ENCODE assay signal across 1 cellular context in genomic region chr1:18902523-18903312, GRCh38.
TF ChIP-seq lines count a peak whose summit lies in the region.

Gene ALDH4A1 (minus strand): TSS chr1:18902555. CDS start chr1:18902523, 32 bp downstream.

TF ChIP-seq in HepG2, 621 proteins besides CTCF, POLR2A, EP300 and RAD21 (continued from another document and continues in another):
- TF ChIP-seq, protein P1, sequence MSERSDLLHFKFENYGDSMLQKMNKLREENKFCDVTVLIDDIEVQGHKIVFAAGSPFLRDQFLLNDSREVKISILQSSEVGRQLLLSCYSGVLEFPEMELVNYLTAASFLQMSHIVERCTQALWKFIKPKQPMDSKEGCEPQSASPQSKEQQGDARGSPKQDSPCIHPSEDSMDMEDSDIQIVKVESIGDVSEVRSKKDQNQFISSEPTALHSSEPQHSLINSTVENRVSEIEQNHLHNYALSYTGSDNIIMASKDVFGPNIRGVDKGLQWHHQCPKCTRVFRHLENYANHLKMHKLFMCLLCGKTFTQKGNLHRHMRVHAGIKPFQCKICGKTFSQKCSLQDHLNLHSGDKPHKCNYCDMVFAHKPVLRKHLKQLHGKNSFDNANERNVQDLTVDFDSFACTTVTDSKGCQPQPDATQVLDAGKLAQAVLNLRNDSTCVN (CRISPR knock-in tag; IDR thresholded peaks at IDR 0.05; ENCODE audit: borderline replicate concordance), result no peak; the same call in 1 of the 2 replicates
- TF ChIP-seq HNRNPL (IDR thresholded peaks at IDR 0.05; ENCODE audit: low read depth, low read length), result no peak
- TF ChIP-seq JUND (CRISPR knock-in tag; IDR thresholded peaks at IDR 0.05), result no peak
- TF ChIP-seq ZFP36 (IDR thresholded peaks at IDR 0.05; ENCODE audit: borderline replicate concordance, low read depth, low read length, partially characterized antibody), result no peak
- no peak for TF ChIP-seq ZBTB37 (CRISPR knock-in tag; IDR thresholded peaks at IDR 0.05)
- TF ChIP-seq BHLHE40 (IDR thresholded peaks at IDR 0.05; ENCODE audit: low read length), result peak; percentile 95
- TF ChIP-seq ETV5 (CRISPR knock-in tag; IDR thresholded peaks at IDR 0.05; ENCODE audit: borderline replicate concordance), result no peak; the same call in 1 of the 2 replicates
- TF ChIP-seq CEBPZ (IDR thresholded peaks at IDR 0.05; ENCODE audit: low read length), result no peak
- no peak; the same call in 1 of the 2 replicates for TF ChIP-seq HMG20B (CRISPR knock-in tag; conservative IDR thresholded peaks at IDR 0.05)
- TF ChIP-seq, protein P2, sequence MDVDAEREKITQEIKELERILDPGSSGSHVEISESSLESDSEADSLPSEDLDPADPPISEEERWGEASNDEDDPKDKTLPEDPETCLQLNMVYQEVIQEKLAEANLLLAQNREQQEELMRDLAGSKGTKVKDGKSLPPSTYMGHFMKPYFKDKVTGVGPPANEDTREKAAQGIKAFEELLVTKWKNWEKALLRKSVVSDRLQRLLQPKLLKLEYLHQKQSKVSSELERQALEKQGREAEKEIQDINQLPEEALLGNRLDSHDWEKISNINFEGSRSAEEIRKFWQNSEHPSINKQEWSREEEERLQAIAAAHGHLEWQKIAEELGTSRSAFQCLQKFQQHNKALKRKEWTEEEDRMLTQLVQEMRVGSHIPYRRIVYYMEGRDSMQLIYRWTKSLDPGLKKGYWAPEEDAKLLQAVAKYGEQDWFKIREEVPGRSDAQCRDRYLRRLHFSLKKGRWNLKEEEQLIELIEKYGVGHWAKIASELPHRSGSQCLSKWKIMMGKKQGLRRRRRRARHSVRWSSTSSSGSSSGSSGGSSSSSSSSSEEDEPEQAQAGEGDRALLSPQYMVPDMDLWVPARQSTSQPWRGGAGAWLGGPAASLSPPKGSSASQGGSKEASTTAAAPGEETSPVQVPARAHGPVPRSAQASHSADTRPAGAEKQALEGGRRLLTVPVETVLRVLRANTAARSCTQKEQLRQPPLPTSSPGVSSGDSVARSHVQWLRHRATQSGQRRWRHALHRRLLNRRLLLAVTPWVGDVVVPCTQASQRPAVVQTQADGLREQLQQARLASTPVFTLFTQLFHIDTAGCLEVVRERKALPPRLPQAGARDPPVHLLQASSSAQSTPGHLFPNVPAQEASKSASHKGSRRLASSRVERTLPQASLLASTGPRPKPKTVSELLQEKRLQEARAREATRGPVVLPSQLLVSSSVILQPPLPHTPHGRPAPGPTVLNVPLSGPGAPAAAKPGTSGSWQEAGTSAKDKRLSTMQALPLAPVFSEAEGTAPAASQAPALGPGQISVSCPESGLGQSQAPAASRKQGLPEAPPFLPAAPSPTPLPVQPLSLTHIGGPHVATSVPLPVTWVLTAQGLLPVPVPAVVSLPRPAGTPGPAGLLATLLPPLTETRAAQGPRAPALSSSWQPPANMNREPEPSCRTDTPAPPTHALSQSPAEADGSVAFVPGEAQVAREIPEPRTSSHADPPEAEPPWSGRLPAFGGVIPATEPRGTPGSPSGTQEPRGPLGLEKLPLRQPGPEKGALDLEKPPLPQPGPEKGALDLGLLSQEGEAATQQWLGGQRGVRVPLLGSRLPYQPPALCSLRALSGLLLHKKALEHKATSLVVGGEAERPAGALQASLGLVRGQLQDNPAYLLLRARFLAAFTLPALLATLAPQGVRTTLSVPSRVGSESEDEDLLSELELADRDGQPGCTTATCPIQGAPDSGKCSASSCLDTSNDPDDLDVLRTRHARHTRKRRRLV (CRISPR knock-in tag; IDR thresholded peaks at IDR 0.05), result no peak
- TF ChIP-seq HNF4A (CRISPR knock-in tag; IDR thresholded peaks at IDR 0.05), result no peak
- no peak for TF ChIP-seq ZNF207 (IDR thresholded peaks at IDR 0.05; ENCODE audit: borderline replicate concordance)
- no peak for TF ChIP-seq GTF3A (CRISPR knock-in tag; conservative IDR thresholded peaks at IDR 0.05)
- TF ChIP-seq, protein P3, sequence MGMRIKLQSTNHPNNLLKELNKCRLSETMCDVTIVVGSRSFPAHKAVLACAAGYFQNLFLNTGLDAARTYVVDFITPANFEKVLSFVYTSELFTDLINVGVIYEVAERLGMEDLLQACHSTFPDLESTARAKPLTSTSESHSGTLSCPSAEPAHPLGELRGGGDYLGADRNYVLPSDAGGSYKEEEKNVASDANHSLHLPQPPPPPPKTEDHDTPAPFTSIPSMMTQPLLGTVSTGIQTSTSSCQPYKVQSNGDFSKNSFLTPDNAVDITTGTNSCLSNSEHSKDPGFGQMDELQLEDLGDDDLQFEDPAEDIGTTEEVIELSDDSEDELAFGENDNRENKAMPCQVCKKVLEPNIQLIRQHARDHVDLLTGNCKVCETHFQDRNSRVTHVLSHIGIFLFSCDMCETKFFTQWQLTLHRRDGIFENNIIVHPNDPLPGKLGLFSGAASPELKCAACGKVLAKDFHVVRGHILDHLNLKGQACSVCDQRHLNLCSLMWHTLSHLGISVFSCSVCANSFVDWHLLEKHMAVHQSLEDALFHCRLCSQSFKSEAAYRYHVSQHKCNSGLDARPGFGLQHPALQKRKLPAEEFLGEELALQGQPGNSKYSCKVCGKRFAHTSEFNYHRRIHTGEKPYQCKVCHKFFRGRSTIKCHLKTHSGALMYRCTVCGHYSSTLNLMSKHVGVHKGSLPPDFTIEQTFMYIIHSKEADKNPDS (CRISPR knock-in tag; IDR thresholded peaks at IDR 0.05), result no peak
- TF ChIP-seq ZNF101 (CRISPR knock-in tag; IDR thresholded peaks at IDR 0.05; ENCODE audit: borderline replicate concordance, low read depth), result no peak
- TF ChIP-seq ZNF878 (CRISPR knock-in tag; IDR thresholded peaks at IDR 0.05), result 0 out of 2 replicates have a peak, but pooled peaks have one; percentile 52
- 0 out of 2 replicates have a peak, but pooled peaks have one; percentile 49 for TF ChIP-seq ZNF276 (CRISPR knock-in tag; IDR thresholded peaks at IDR 0.05; ENCODE audit: low read depth)
- peak; percentile 66 for TF ChIP-seq AGO1 (IDR thresholded peaks at IDR 0.05; ENCODE audit: low read depth, low read length, poor library complexity, severe bottlenecking)
- no peak for TF ChIP-seq ZNF619 (CRISPR knock-in tag; IDR thresholded peaks at IDR 0.05)
- no peak; the same call in 1 of the 2 replicates for TF ChIP-seq HIC2 (CRISPR knock-in tag; IDR thresholded peaks at IDR 0.05; ENCODE audit: low read depth)
- TF ChIP-seq THRA (CRISPR knock-in tag; IDR thresholded peaks at IDR 0.05; ENCODE audit: borderline replicate concordance), result no peak
- no peak for TF ChIP-seq PRDM15 (CRISPR knock-in tag; IDR thresholded peaks at IDR 0.05)
- TF ChIP-seq ZNF446 (CRISPR knock-in tag; IDR thresholded peaks at IDR 0.05), result no peak
- no peak for TF ChIP-seq ZNF850 (CRISPR knock-in tag; conservative IDR thresholded peaks at IDR 0.05)
- TF ChIP-seq SIN3B (IDR thresholded peaks at IDR 0.05; ENCODE audit: low read length), result no peak
- 0 out of 2 replicates have a peak, but pooled peaks have one; percentile 19 for TF ChIP-seq NAIF1 (CRISPR knock-in tag; IDR thresholded peaks at IDR 0.05; ENCODE audit: borderline replicate concordance)
- TF ChIP-seq HMGXB4 (CRISPR knock-in tag; IDR thresholded peaks at IDR 0.05; ENCODE audit: borderline replicate concordance in 1 of 2, low read depth in 1 of 2), result peak in 1 of 2 experiments; percentile 25; a peak in 1 of 4 replicates
- no peak for TF ChIP-seq EEA1 (CRISPR knock-in tag; IDR thresholded peaks at IDR 0.05; ENCODE audit: borderline replicate concordance)
